Comparison of ENCODE assay signal across 3 cellular contexts in genomic region chr22:50102946-50103345, GRCh38.
A peak's percentile ranks its signal among the peaks of the same experiment; 100 is the strongest.
TF ChIP-seq lines count a peak whose summit lies in the region.

No MANE protein-coding gene starts in this region.

TF ChIP-seq in SK-N-SH treated with all-trans-retinoic acid at 6 μM for 48 hours, 23 proteins besides CTCF, POLR2A, EP300 and RAD21 (continues in another document):
- TF ChIP-seq ZNF565 (CRISPR knock-in tag; conservative IDR thresholded peaks at IDR 0.05; ENCODE audit: low read depth) (no peak), CREB5 (CRISPR knock-in tag; IDR thresholded peaks at IDR 0.05; ENCODE audit: low read depth) (no peak), RARB (CRISPR knock-in tag; IDR thresholded peaks at IDR 0.05) (no peak), TOX (CRISPR knock-in tag; IDR thresholded peaks at IDR 0.05; ENCODE audit: borderline replicate concordance) (no peak), ZNF8 (CRISPR knock-in tag; IDR thresholded peaks at IDR 0.05) (no peak), PPARA (CRISPR knock-in tag; IDR thresholded peaks at IDR 0.05; ENCODE audit: borderline replicate concordance) (no peak), ESRRG (CRISPR knock-in tag; IDR thresholded peaks at IDR 0.05) (no peak), ISL1 (CRISPR knock-in tag; IDR thresholded peaks at IDR 0.05) (no peak), CSRNP3 (CRISPR knock-in tag; IDR thresholded peaks at IDR 0.05) (no peak), TSHZ2 (CRISPR knock-in tag; IDR thresholded peaks at IDR 0.05) (no peak)

TF ChIP-seq in SK-N-SH, 30 proteins besides CTCF, POLR2A, EP300 and RAD21:
- TF ChIP-seq JUND (IDR thresholded peaks at IDR 0.05): no peak
- no peak for TF ChIP-seq REST (IDR thresholded peaks at IDR 0.05; ENCODE audit: low read depth, low read length)
- no peak for TF ChIP-seq RCOR1 (IDR thresholded peaks at IDR 0.05; ENCODE audit: low read length)
- TF ChIP-seq NRF1 (IDR thresholded peaks at IDR 0.05; ENCODE audit: low read depth, low read length): no peak

TF ChIP-seq in H1, 55 proteins besides CTCF, POLR2A, EP300 and RAD21:
- TF ChIP-seq EGR1 (IDR thresholded peaks at IDR 0.05; ENCODE audit: borderline replicate concordance, low read depth, low read length) (0 out of 2 replicates have a peak, but pooled peaks have one; percentile 47), PHF8 (conservative IDR thresholded peaks at IDR 0.05; ENCODE audit: low read depth, low read length) (no peak), MAX (IDR thresholded peaks at IDR 0.05) (peak; percentile 95), RFX5 (IDR thresholded peaks at IDR 0.05; ENCODE audit: borderline replicate concordance, low read depth, low read length) (no peak), E2F6 (IDR thresholded peaks at IDR 0.05) (peak; percentile 89), ATF2 (IDR thresholded peaks at IDR 0.05; ENCODE audit: low read length) (no peak)
